Comparison of ENCODE assay signal across 11 cellular contexts in genomic region chr4:52657317-52657629, GRCh38. TPM values are rescaled to one million over a fixed set of nuclear protein-coding genes. Genes with fewer than 3 reads are reported as not detected.
A peak's percentile ranks its signal among the peaks of the same experiment; 100 is the strongest.
DNase-seq lines count a peak whose midpoint lies in the region; ATAC-seq and FAIRE-seq lines count a peak whose summit lies in the region.
"Had no signal": no experiment of that assay in that cellular context is flagged by ENCODE, and none has a peak within 500 bp of the region (broad histone marks: within the 10 kb centered on the region; RNA-seq: fewer than 3 reads in every experiment).

No MANE protein-coding gene starts in this region.

- H3K9me3 Mint-ChIP-seq in activated CD4-positive, alpha-beta T cell treated with anti-CD3 and anti-CD28 coated beads, Interleukin-2, amount 10 ng/mL, durations not matched to agents 7 days and 5 days: peaks cover 7% of the 10 kb centered on the region
- H3K9me3 Mint-ChIP-seq in activated T-helper 1 cell treated with anti-CD3 and anti-CD28 coated beads, Interleukin-12 subunit alpha, Interleukin-12 subunit beta, Interleukin-2, Interleukin-4 antibody, amounts not matched to agents 30 ng/mL and 10 ng/mL and 1 ng/mL, durations not matched to agents 14 hours and 24 hours and 36 hours: no peaks in the 10 kb centered on the region
- peaks cover 3% of the 10 kb centered on the region for H3K9me3 Mint-ChIP-seq in stimulated activated memory B cell treated with anti-CD40 and anti-IgM and Interleukin-4, amounts not matched to agents 10 μg/mL and 1 μg/mL and 100 μg/mL, for 72 hours

- H3K27ac ChIP-seq in right cardiac atrium (ENCODE audit: low read length): peak overlapping the region; percentile 45

- H3K27me3 Mint-ChIP-seq in activated CD4-positive, alpha-beta T cell treated with anti-CD3 and anti-CD28 coated beads, Interleukin-2, amount 10 ng/mL, durations not matched to agents 7 days and 5 days: peaks cover 11% of the 10 kb centered on the region
- peaks cover 14% of the 10 kb centered on the region for H3K27me3 Mint-ChIP-seq in activated T-helper 1 cell treated with anti-CD3 and anti-CD28 coated beads, Interleukin-12 subunit alpha, Interleukin-12 subunit beta, Interleukin-2, Interleukin-4 antibody, amounts not matched to agents 30 ng/mL and 10 ng/mL and 1 ng/mL, durations not matched to agents 14 hours and 24 hours and 36 hours (ENCODE audit: insufficient read depth)
- H3K27me3 Mint-ChIP-seq in stimulated activated memory B cell treated with anti-CD40 and anti-IgM and Interleukin-4, amounts not matched to agents 10 μg/mL and 1 μg/mL and 100 μg/mL, for 72 hours: no peaks in the 10 kb centered on the region

- H3K27me3 ChIP-seq in right cardiac atrium (ENCODE audit: control insufficient read depth, insufficient read depth): no peaks in the 10 kb centered on the region

- POLR2A ChIA-PET in activated CD4-positive, alpha-beta T cell treated with anti-CD3 and anti-CD28 coated beads, Interleukin-2, amount 10 ng/mL, durations not matched to agents 7 days and 5 days (lab: Charles Lee): no interaction called here

- no peak for DNase-seq in activated CD4-positive, alpha-beta T cell treated with anti-CD3 and anti-CD28 coated beads, Interleukin-2, amount 10 ng/mL, durations not matched to agents 7 days and 5 days
- no peak for DNase-seq in activated CD4-positive, alpha-beta T cell treated with anti-CD3 and anti-CD28 coated beads for 48 hours
- no peak for DNase-seq in activated T-helper 1 cell treated with anti-CD3 and anti-CD28 coated beads, Interleukin-12 subunit alpha, Interleukin-12 subunit beta, Interleukin-2, Interleukin-4 antibody, amounts not matched to agents 30 ng/mL and 10 ng/mL and 1 ng/mL, durations not matched to agents 14 hours and 24 hours and 36 hours (ENCODE audit: low spot score)
- DNase-seq in right cardiac atrium: peak in 1 of 3 donors; percentile 41
- DNase-seq in mucosa of gallbladder (ENCODE audit: low spot score): no peak
- DNase-seq in GM19239 (ENCODE audit: insufficient read length, low spot score): no peak
- DNase-seq: cerebellar nuclear complex, SIG-M5 had no signal

- ATAC-seq in right cardiac atrium (no peak), HG02610 (IDR thresholded peaks at IDR 0.05; ENCODE audit: unreplicated experiment) (no peak)
- ATAC-seq in stimulated activated memory B cell treated with anti-CD40 and anti-IgM and Interleukin-4, amounts not matched to agents 10 μg/mL and 1 μg/mL and 100 μg/mL, for 72 hours: no peak

- intact Hi-C loops in activated T-helper 1 cell treated with anti-CD3 and anti-CD28 coated beads, Interleukin-12 subunit alpha, Interleukin-12 subunit beta, Interleukin-2, Interleukin-4 antibody, amounts not matched to agents 30 ng/mL and 10 ng/mL and 1 ng/mL, durations not matched to agents 14 hours and 24 hours and 36 hours (cut with micrococcal nuclease): loop anchor here (5.0 to 10.0 kb wide), 2 partner anchors 70 to 708 kb away; partner anchors contain the start of gene SCFD2
- intact Hi-C loops in right cardiac atrium (cut with DNase I): loop anchor here in 1 of 4 donors (10.0 kb wide), 2 partner anchors 72 to 112 kb away; no protein-coding TSS in a partner anchor

- no peak overlapping the region for H3K27ac Mint-ChIP-seq in activated CD4-positive, alpha-beta T cell treated with anti-CD3 and anti-CD28 coated beads, Interleukin-2, amount 10 ng/mL, durations not matched to agents 7 days and 5 days
- H3K27ac Mint-ChIP-seq in activated T-helper 1 cell treated with anti-CD3 and anti-CD28 coated beads, Interleukin-12 subunit alpha, Interleukin-12 subunit beta, Interleukin-2, Interleukin-4 antibody, amounts not matched to agents 30 ng/mL and 10 ng/mL and 1 ng/mL, durations not matched to agents 14 hours and 24 hours and 36 hours: no peak overlapping the region
- no peak overlapping the region for H3K27ac Mint-ChIP-seq in stimulated activated memory B cell treated with anti-CD40 and anti-IgM and Interleukin-4, amounts not matched to agents 10 μg/mL and 1 μg/mL and 100 μg/mL, for 72 hours

- peaks cover 35% of the 10 kb centered on the region for H3K4me1 Mint-ChIP-seq in activated CD4-positive, alpha-beta T cell treated with anti-CD3 and anti-CD28 coated beads, Interleukin-2, amount 10 ng/mL, durations not matched to agents 7 days and 5 days
- H3K4me1 Mint-ChIP-seq in activated T-helper 1 cell treated with anti-CD3 and anti-CD28 coated beads, Interleukin-12 subunit alpha, Interleukin-12 subunit beta, Interleukin-2, Interleukin-4 antibody, amounts not matched to agents 30 ng/mL and 10 ng/mL and 1 ng/mL, durations not matched to agents 14 hours and 24 hours and 36 hours (ENCODE audit: low read depth): peaks cover 28% of the 10 kb centered on the region
- peaks cover 36% of the 10 kb centered on the region for H3K4me1 Mint-ChIP-seq in stimulated activated memory B cell treated with anti-CD40 and anti-IgM and Interleukin-4, amounts not matched to agents 10 μg/mL and 1 μg/mL and 100 μg/mL, for 72 hours

- peaks cover 28% of the 10 kb centered on the region for H3K36me3 Mint-ChIP-seq in activated CD4-positive, alpha-beta T cell treated with anti-CD3 and anti-CD28 coated beads, Interleukin-2, amount 10 ng/mL, durations not matched to agents 7 days and 5 days (ENCODE audit: low read depth)
- H3K36me3 Mint-ChIP-seq in activated T-helper 1 cell treated with anti-CD3 and anti-CD28 coated beads, Interleukin-12 subunit alpha, Interleukin-12 subunit beta, Interleukin-2, Interleukin-4 antibody, amounts not matched to agents 30 ng/mL and 10 ng/mL and 1 ng/mL, durations not matched to agents 14 hours and 24 hours and 36 hours (ENCODE audit: low read depth): peaks cover 12% of the 10 kb centered on the region
- peaks cover 21% of the 10 kb centered on the region for H3K36me3 Mint-ChIP-seq in stimulated activated memory B cell treated with anti-CD40 and anti-IgM and Interleukin-4, amounts not matched to agents 10 μg/mL and 1 μg/mL and 100 μg/mL, for 72 hours

- FAIRE-seq in GM19239 (lab: Jason Lieb, UNC): no peak
- FAIRE-seq: HTR-8/SVneo had no signal

- H3K9me3 ChIP-seq in right cardiac atrium (ENCODE audit: control insufficient read depth, low read length): no peaks in the 10 kb centered on the region

- peak overlapping the region; percentile 68 for H3K4me3 Mint-ChIP-seq in activated CD4-positive, alpha-beta T cell treated with anti-CD3 and anti-CD28 coated beads, Interleukin-2, amount 10 ng/mL, durations not matched to agents 7 days and 5 days
- peak overlapping the region; percentile 66 for H3K4me3 Mint-ChIP-seq in activated T-helper 1 cell treated with anti-CD3 and anti-CD28 coated beads, Interleukin-12 subunit alpha, Interleukin-12 subunit beta, Interleukin-2, Interleukin-4 antibody, amounts not matched to agents 30 ng/mL and 10 ng/mL and 1 ng/mL, durations not matched to agents 14 hours and 24 hours and 36 hours
- H3K4me3 Mint-ChIP-seq in stimulated activated memory B cell treated with anti-CD40 and anti-IgM and Interleukin-4, amounts not matched to agents 10 μg/mL and 1 μg/mL and 100 μg/mL, for 72 hours: peak overlapping the region; percentile 7

- H3K4me3 ChIP-seq in right cardiac atrium (ENCODE audit: low read length): no peak overlapping the region

- H3K4me1 ChIP-seq in right cardiac atrium (ENCODE audit: control insufficient read depth, insufficient read depth, low read length): peaks cover 4% of the 10 kb centered on the region

- 68% methylated on average over 7 of the region's 7 CpGs for WGBS in right cardiac atrium

- CTCF ChIA-PET in activated CD4-positive, alpha-beta T cell treated with anti-CD3 and anti-CD28 coated beads, Interleukin-2, amount 10 ng/mL, durations not matched to agents 7 days and 5 days (lab: Charles Lee): interaction anchor here (0.9 kb wide), 1 partner anchor 18 kb away, joined by 4 read pairs; no protein-coding TSS in a partner anchor

RNA-seq across cellular contexts. Expression of gene USP46, which starts 1.8 kb away (rescaled TPM):
- total RNA-seq in activated CD4-positive, alpha-beta T cell treated with anti-CD3 and anti-CD28 coated beads, Interleukin-2, amount 10 ng/mL, durations not matched to agents 7 days and 5 days: 1 to 10 TPM; 8.7 to 8.9 TPM
- total RNA-seq in activated T-helper 1 cell treated with anti-CD3 and anti-CD28 coated beads, Interleukin-12 subunit alpha, Interleukin-12 subunit beta, Interleukin-2, Interleukin-4 antibody, amounts not matched to agents 30 ng/mL and 10 ng/mL and 1 ng/mL, durations not matched to agents 14 hours and 24 hours and 36 hours: 9.9 and 10.1 TPM in 2 replicates
- total RNA-seq in right cardiac atrium (10 to 100 TPM; 51.1 to 63.7 (median 59.5) TPM), mucosa of gallbladder (19.1 TPM)
- 12.6 TPM for polyA plus RNA-seq in right cardiac atrium

Comparison
In these comparisons a context has a peak if more than half of its experiments do, and no peak if none do; other contexts are left out.
1. H3K4me3 Mint-ChIP-seq: peak in every context shown above with its lines; median percentile 68 in activated CD4-positive, alpha-beta T cell treated with anti-CD3 and anti-CD28 coated beads, Interleukin-2, amount 10 ng/mL, durations not matched to agents 7 days and 5 days; 66 in activated T-helper 1 cell treated with anti-CD3 and anti-CD28 coated beads, Interleukin-12 subunit alpha, Interleukin-12 subunit beta, Interleukin-2, Interleukin-4 antibody, amounts not matched to agents 30 ng/mL and 10 ng/mL and 1 ng/mL, durations not matched to agents 14 hours and 24 hours and 36 hours; 7 in stimulated activated memory B cell treated with anti-CD40 and anti-IgM and Interleukin-4, amounts not matched to agents 10 μg/mL and 1 μg/mL and 100 μg/mL, for 72 hours.